In the genomic region with DNA sequence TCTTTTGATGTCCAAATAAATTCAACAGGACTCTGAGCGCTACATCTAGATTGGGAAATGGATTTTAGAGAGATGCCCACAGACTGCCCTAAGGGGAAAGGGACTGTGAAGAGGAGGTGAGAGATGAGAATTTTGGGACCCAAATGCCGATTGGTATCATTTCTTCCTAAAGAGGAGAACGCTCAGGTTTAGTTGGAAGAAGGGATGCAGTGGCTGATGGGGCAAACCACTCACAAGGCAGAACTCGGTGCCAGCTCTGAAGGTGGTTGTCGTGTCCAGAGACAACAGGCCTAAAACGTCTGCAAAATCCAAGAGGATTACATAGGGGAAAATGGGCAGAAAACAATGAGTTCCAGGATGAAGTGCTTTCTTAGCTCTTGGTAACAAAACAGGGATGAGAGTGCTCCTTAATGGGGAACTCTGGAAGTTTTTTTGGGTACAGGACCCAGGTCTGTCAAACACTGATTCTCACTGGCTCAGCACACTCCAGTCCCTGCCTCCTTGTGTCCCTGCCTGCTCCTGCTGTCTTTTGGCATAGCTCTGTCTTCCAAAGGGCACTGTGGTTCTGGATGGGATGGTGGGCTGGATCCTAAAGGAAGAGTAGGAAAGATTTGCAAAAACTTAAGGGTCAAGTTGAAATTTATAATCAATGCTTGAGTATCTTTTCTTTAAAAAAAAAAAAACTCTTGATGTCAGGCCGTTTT, we compare ENCODE assay signal across 14 cellular contexts. TPM values are rescaled to one million over a fixed set of nuclear protein-coding genes. Genes with fewer than 3 reads are reported as not detected.
DNase-seq lines count a peak whose midpoint lies in the region; ATAC-seq, FAIRE-seq and TF ChIP-seq lines count a peak whose summit lies in the region.
"Had no signal": no experiment of that assay in that cellular context is flagged by ENCODE, and none has a peak within 500 bp of the region (broad histone marks: within the 10 kb centered on the region; RNA-seq: fewer than 3 reads in every experiment).

No MANE protein-coding gene starts in this region.

- peaks cover 52% of the 10 kb centered on the region for H3K36me3 Mint-ChIP-seq in CD8-positive, alpha-beta T cell
- H3K36me3 Mint-ChIP-seq in T-cell, result peaks cover 58% of the 10 kb centered on the region

- no peak for ATAC-seq in CD8-positive, alpha-beta T cell
- no peak for ATAC-seq in T-cell (replicated peaks in 1 of 4)
- ATAC-seq in GM19463 (IDR thresholded peaks at IDR 0.05; ENCODE audit: unreplicated experiment), result no peak
- ATAC-seq in sciatic nerve, result no peak
- ATAC-seq: SK-N-SH treated with all-trans-retinoic acid at 6 μM for 48 hours had no signal

- H2BK120ac ChIP-seq in H1 (replicated peaks; ENCODE audit: low read depth, low read length), result peak overlapping the region; percentile 6

- H3K56ac ChIP-seq in H1 (replicated peaks; ENCODE audit: insufficient read length, low read depth, low read length), result no peak overlapping the region

- no peaks in the 10 kb centered on the region for H3K79me1 ChIP-seq in H1 (ENCODE audit: low read depth, low read length)

- WGBS in H1 (ENCODE audit: extremely low coverage in 1 of 2, insufficient coverage in 1 of 2, insufficient read length in 1 of 2, insufficient replicate concordance in 2 of 2, low coverage in 1 of 2, low lambda C conversion rate in 2 of 2, missing lambda C conversion rate in 1 of 2), 2 experiments, result 79% methylated on average over 7 of the region's 7 CpGs; no CpG with 5 or more reads in 1 of the 2 experiments

- FAIRE-seq in H1 (lab: Jason Lieb, UNC) (no peak), urothelium cell line (lab: Jason Lieb, UNC) (no peak)
- FAIRE-seq: HTR-8/SVneo, small intestine had no signal

- no peaks in the 10 kb centered on the region for H3K23me2 ChIP-seq in H1 (ENCODE audit: low read depth, low read length)

- H3K4me2 ChIP-seq in H1 (ENCODE audit: insufficient read depth in 1 of 2, low read depth in 2 of 2, low read length in 2 of 2) (peak overlapping the region; percentile 45 to 60; a peak in 1 of 4 replicates), osteoblast (ENCODE audit: insufficient read depth, low read length) (no peak overlapping the region)

- peaks cover 16% of the 10 kb centered on the region for H3K4me1 ChIP-seq in CD8-positive, alpha-beta T cell (ENCODE audit: insufficient read depth, low read length)
- peaks cover 5 to 16% (median 11%) of the 10 kb centered on the region in 4 experiments; a peak in 4 of 7 replicates for H3K4me1 ChIP-seq in H1 (replicated peaks in 1 of 4; ENCODE audit: control insufficient read depth in 3 of 4, insufficient read depth in 4 of 4, low read length in 3 of 4)
- peaks cover 57% of the 10 kb centered on the region for H3K4me1 ChIP-seq in osteoblast (ENCODE audit: insufficient read depth, low read length)

- peak overlapping the region; percentile 3 for H3K4me3 Mint-ChIP-seq in CD8-positive, alpha-beta T cell
- peak overlapping the region in 2 of 3 donors; percentile 13 to 28 for H3K4me3 Mint-ChIP-seq in T-cell

- TF ChIP-seq RAD21 in H1 (IDR thresholded peaks at IDR 0.05 in 1 of 2, conservative IDR thresholded peaks at IDR 0.05 in 1 of 2; ENCODE audit: low read depth in 2 of 2, low read length in 2 of 2), result no peak

- CTCF ChIA-PET in CD8-positive, alpha-beta T cell (lab: Charles Lee), result no interaction called here
- CTCF ChIA-PET in T-cell (lab: Charles Lee) (interaction anchor here in 1 of 2 donors (1.6 kb wide), 1 partner anchor 29 kb away, joined by 5 read pairs; the partner anchor contains the start of gene NEDD9), H1 (lab: Charles Lee; ENCODE audit: partially characterized antibody) (interaction anchor here (0.6 to 2.5 kb wide), 10 partner anchors 11 to 1182 kb away, joined by 3 to 10 read pairs (median 6); no protein-coding TSS in a partner anchor)

- POLR2A ChIA-PET in CD8-positive, alpha-beta T cell (lab: Charles Lee), result interaction anchor here (0.5 kb wide), 1 partner anchor 10 kb away, joined by 3 read pairs; no protein-coding TSS in a partner anchor
- POLR2A ChIA-PET in T-cell (lab: Charles Lee), result interaction anchor here in 1 of 2 donors (1.5 to 1.8 kb wide), 2 partner anchors 27 to 29 kb away, joined by 3 to 13 read pairs; partner anchors contain the start of gene NEDD9
- POLR2A ChIA-PET in H1 (lab: Charles Lee; ENCODE audit: partially characterized antibody), result interaction anchor here (0.6 to 0.7 kb wide), 2 partner anchors 26 to 466 kb away, joined by 4 read pairs; no protein-coding TSS in a partner anchor

- no peak for TF ChIP-seq POLR2A in H1 (IDR thresholded peaks at IDR 0.05; ENCODE audit: control extremely low read depth in 1 of 2, low read depth in 2 of 2, low read length in 2 of 2)

- no peaks in the 10 kb centered on the region for H3K9me3 Mint-ChIP-seq in CD8-positive, alpha-beta T cell
- no peaks in the 10 kb centered on the region for H3K9me3 Mint-ChIP-seq in T-cell

- H3K27ac Mint-ChIP-seq in CD8-positive, alpha-beta T cell, result peak overlapping the region; percentile 50
- peak overlapping the region; percentile 46 to 70 for H3K27ac Mint-ChIP-seq in T-cell

- no peak overlapping the region for H2AK5ac ChIP-seq in H1 (ENCODE audit: low read depth, low read length)

- no peak overlapping the region for H3K14ac ChIP-seq in H1 (ENCODE audit: insufficient read length)

- peak overlapping the region; percentile 89 for H2BK12ac ChIP-seq in H1 (ENCODE audit: low read depth, low read length)

- H3K27me3 Mint-ChIP-seq in CD8-positive, alpha-beta T cell (ENCODE audit: low read depth), result no peaks in the 10 kb centered on the region
- H3K27me3 Mint-ChIP-seq in T-cell, result no peaks in the 10 kb centered on the region

- no peak overlapping the region for H3K27ac ChIP-seq in CD8-positive, alpha-beta T cell (ENCODE audit: low read depth, low read length)
- H3K27ac ChIP-seq in H1 (ENCODE audit: low read depth, low read length) (no peak overlapping the region), osteoblast (ENCODE audit: low read depth, low read length) (peak overlapping the region; percentile 83)

- no peaks in the 10 kb centered on the region for H3K9me3 ChIP-seq in CD8-positive, alpha-beta T cell (ENCODE audit: low read length)
- H3K9me3 ChIP-seq in H1 (ENCODE audit: insufficient read depth in 2 of 2, low read depth in 1 of 2, low read length in 1 of 2) (no peaks in the 10 kb centered on the region), osteoblast (ENCODE audit: low read depth, low read length) (no peaks in the 10 kb centered on the region)

- H4K20me1 ChIP-seq in H1 (replicated peaks in 1 of 2; ENCODE audit: control insufficient read depth in 1 of 2, insufficient read depth in 2 of 2, low read length in 2 of 2) (no peaks in the 10 kb centered on the region), osteoblast (ENCODE audit: insufficient read depth, low read length) (no peaks in the 10 kb centered on the region)

- no peak overlapping the region for H4K5ac ChIP-seq in H1 (ENCODE audit: insufficient read length, low read depth, low read length)

- no peak for DNase-seq in CD8-positive, alpha-beta T cell
- DNase-seq in T-cell (no peak), H1 (ENCODE audit: low read depth in 1 of 2, low spot score in 2 of 2) (no peak), osteoblast (ENCODE audit: insufficient read length, low spot score, missing footprints) (no peak), urothelium cell line (ENCODE audit: low spot score) (no peak), sciatic nerve (ENCODE audit: low spot score) (no peak), NCI-H446 (lab: John Stamatoyannopoulos, UW) (no peak)
- DNase-seq: activated CD4-positive, alpha-beta T cell treated with anti-CD3 and anti-CD28 coated beads for 4 hours; amniotic stem cell; COR-L47 had no signal

- peak overlapping the region; percentile 35; the same call in 1 of the 2 replicates for H2BK15ac ChIP-seq in H1 (ENCODE audit: low read length)

- 0 out of 2 replicates have a peak overlapping the region, but pooled peaks have one; percentile 9 for H2BK20ac ChIP-seq in H1 (ENCODE audit: low read length)

- peak overlapping the region; percentile 72; the same call in 1 of the 2 replicates for H2BK5ac ChIP-seq in H1 (ENCODE audit: low read depth, low read length)

- H3K4ac ChIP-seq in H1 (replicated peaks; ENCODE audit: insufficient read length, low read depth, low read length), result no peak overlapping the region

- H3K4me3 ChIP-seq in CD8-positive, alpha-beta T cell (ENCODE audit: low read depth, low read length), result no peak overlapping the region
- no peak overlapping the region; a peak in 1 of 8 replicates for H3K4me3 ChIP-seq in H1 (ENCODE audit: extremely low read depth in 1 of 4, insufficient read depth in 2 of 4, low read depth in 3 of 4, low read length in 4 of 4)
- H3K4me3 ChIP-seq in osteoblast (ENCODE audit: insufficient read depth, low read length), result no peak overlapping the region

- peak overlapping the region; percentile 56 for H4K91ac ChIP-seq in H1 (replicated peaks; ENCODE audit: insufficient read length, low read length)

- H3K79me2 ChIP-seq in H1 (ENCODE audit: control insufficient read depth in 1 of 2, insufficient read depth in 2 of 2, low read length in 2 of 2) (no peaks in the 10 kb centered on the region), osteoblast (ENCODE audit: insufficient read depth, low read length) (peaks cover 60% of the 10 kb centered on the region)

- peak overlapping the region; percentile 11; the same call in 1 of the 2 replicates for H3K18ac ChIP-seq in H1 (ENCODE audit: extremely low read depth, low read length)

- intact Hi-C loops in CD8-positive, alpha-beta T cell (cut with DNase I, micrococcal nuclease), result loop anchor here in 1 of 2 experiments (2.0 kb wide), 1 partner anchor 73 kb away; no protein-coding TSS in a partner anchor
- intact Hi-C loops in sciatic nerve (cut with DNase I), result no loop called here

- no peak overlapping the region for H4K8ac ChIP-seq in H1 (ENCODE audit: extremely low read depth, insufficient read depth, low read length)

- H2AFZ ChIP-seq in H1 (ENCODE audit: low read length), result 0 out of 2 replicates have a peak overlapping the region, but pooled peaks have one; percentile 12
- no peak overlapping the region for H2AFZ ChIP-seq in osteoblast (ENCODE audit: low read length)

- H3K9ac ChIP-seq in H1 (replicated peaks in 1 of 4; ENCODE audit: extremely low read depth in 1 of 4, low read depth in 3 of 4, low read length in 3 of 4), result no peak overlapping the region

- peaks cover 48% of the 10 kb centered on the region for H3K4me1 Mint-ChIP-seq in CD8-positive, alpha-beta T cell (ENCODE audit: low read depth)
- H3K4me1 Mint-ChIP-seq in T-cell, result peaks cover 53 to 70% (median 55%) of the 10 kb centered on the region in 3 donors

- no peak for TF ChIP-seq EP300 in H1 (IDR thresholded peaks at IDR 0.05; ENCODE audit: borderline replicate concordance in 1 of 2, low read depth in 2 of 2, low read length in 2 of 2)

- H3K36me3 ChIP-seq in CD8-positive, alpha-beta T cell (ENCODE audit: insufficient read depth, low read length), result peaks cover 6% of the 10 kb centered on the region
- no peaks in the 10 kb centered on the region for H3K36me3 ChIP-seq in H1 (ENCODE audit: control insufficient read depth in 2 of 4, insufficient read depth in 4 of 4, low read length in 3 of 4)
- H3K36me3 ChIP-seq in osteoblast (ENCODE audit: insufficient read depth, low read length), result peaks cover 49% of the 10 kb centered on the region

- no peaks in the 10 kb centered on the region for H3K27me3 ChIP-seq in CD8-positive, alpha-beta T cell (ENCODE audit: insufficient read depth, low read length)
- H3K27me3 ChIP-seq in H1 (replicated peaks in 1 of 4; ENCODE audit: control insufficient read depth in 3 of 4, extremely low read depth in 1 of 4, insufficient read depth in 3 of 4, low read length in 3 of 4) (no peaks in the 10 kb centered on the region; a peak in 1 of 7 replicates), osteoblast (ENCODE audit: insufficient read depth, low read length) (no peaks in the 10 kb centered on the region)

- no peak for TF ChIP-seq CTCF in CD8-positive, alpha-beta T cell (IDR thresholded peaks at IDR 0.05)
- no peak for TF ChIP-seq CTCF in H1 (IDR thresholded peaks at IDR 0.05; ENCODE audit: control extremely low read depth in 1 of 3, insufficient read depth in 1 of 3, low read depth in 1 of 3, low read length in 3 of 3)
- TF ChIP-seq CTCF in osteoblast (IDR thresholded peaks at IDR 0.05; ENCODE audit: extremely low read depth, low read depth, low read length), result no peak

- no peak overlapping the region for H3K23ac ChIP-seq in H1 (ENCODE audit: insufficient read length)

RNA-seq across cellular contexts. Expression of gene NEDD9, which starts 29.0 kb away (rescaled TPM):
- 10 to 100 TPM; 41.2 to 44.2 TPM for total RNA-seq in CD8-positive, alpha-beta T cell
- total RNA-seq in T-cell (10 to 100 TPM; 30.8 to 55.3 (median 33.7) TPM), osteoblast (23.0 and 32.9 TPM in 2 replicates), sciatic nerve (55.4 TPM)
- 12.0 and 12.8 TPM in 2 replicates for total RNA-seq in H1 (2021; fragmentation: NEBNext Ultra II Directional; extraction: Animal tissue kit (Norgen Biotek cat#: 25700))
- polyA plus RNA-seq in H1 (2011; rRNA removed), result 3.6 and 5.7 TPM in 2 replicates
- 5.1 TPM for polyA plus RNA-seq in H1 (2011; cell fraction: cytosol; rRNA removed)
- polyA plus RNA-seq in H1 (2011; cell fraction: nucleus; rRNA removed), result 6.5 TPM
- polyA plus RNA-seq in H1 (2012, experiment 1 of 2), result 2.8 to 5.6 TPM (median 3.9 TPM) in 4 replicates
- polyA plus RNA-seq in H1 (2012, experiment 2 of 2), result 1.6 TPM
- polyA plus RNA-seq in H1 (2013, experiment 1 of 2), result 4.9 TPM
- 4.8 TPM for polyA plus RNA-seq in H1 (2013, experiment 2 of 2)
- polyA minus RNA-seq in H1 (2011; rRNA and poly(A)+ RNA removed), result 10.0 and 13.9 TPM in 2 replicates
- 5.9 TPM for polyA minus RNA-seq in H1 (2011; cell fraction: cytosol; rRNA and poly(A)+ RNA removed)
- 5.2 TPM for polyA minus RNA-seq in H1 (2011; cell fraction: nucleus; rRNA and poly(A)+ RNA removed)
